Comparison of ENCODE assay signal across 6 cellular contexts in the genomic region with DNA sequence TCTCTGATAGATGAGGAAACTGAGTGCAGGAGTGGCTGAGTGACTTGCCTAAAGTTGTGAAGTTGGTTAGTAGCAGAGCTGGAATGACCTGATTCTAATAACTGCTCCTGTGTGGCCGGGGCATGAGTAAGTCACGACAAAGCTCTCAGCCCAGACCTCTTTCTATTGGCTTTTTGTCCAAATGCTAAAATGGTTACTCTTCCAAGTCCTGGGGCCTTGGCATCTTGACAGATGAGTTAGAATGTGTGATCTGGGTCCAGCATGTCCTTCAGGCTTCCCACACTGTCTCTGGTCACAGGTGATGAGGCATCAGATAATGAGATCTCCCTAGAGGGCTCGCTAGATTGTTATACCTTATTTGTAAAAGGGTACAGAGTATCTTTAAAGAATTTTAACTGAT.
DNase-seq lines count a peak whose midpoint lies in the region; ATAC-seq and TF ChIP-seq lines count a peak whose summit lies in the region.
"Not testable (repeated sequence)": the region's sequence is repeated elsewhere in the genome, so short reads cannot be mapped to it uniquely, and the experiment has no call there.

No MANE protein-coding gene starts in this region.

- dilution Hi-C loops in mammary epithelial cell (cut with HindIII; ENCODE audit: low sequenced_read_pairs): not testable (repeated sequence)

- not testable (repeated sequence) for H3K9me2 ChIP-seq in PC-9 (ENCODE audit: insufficient read depth)

- H3K27ac ChIP-seq in PC-9; mammary epithelial cell (ENCODE audit: insufficient read depth, low read depth, low read length); mesenchymal stem cell (ENCODE audit: low read length, poor library complexity, severe bottlenecking): not testable (repeated sequence)

- not testable (repeated sequence) for H3K4me3 ChIP-seq in PC-9; mammary epithelial cell (replicated peaks in 1 of 3; ENCODE audit: insufficient read depth in 1 of 3, low read depth in 2 of 3, low read length in 3 of 3); mesenchymal stem cell (ENCODE audit: insufficient read depth in 1 of 2, low read depth in 1 of 2, low read length in 2 of 2)

- H2BK5ac ChIP-seq in mesenchymal stem cell (ENCODE audit: low read depth, low read length, poor library complexity, severe bottlenecking): not testable (repeated sequence)

- not testable (repeated sequence) for H3K79me2 ChIP-seq in PC-9 (ENCODE audit: low read depth); mammary epithelial cell (ENCODE audit: insufficient read depth, low read length)

- H3K36me3 ChIP-seq in PC-9 (ENCODE audit: low read depth); mammary epithelial cell (ENCODE audit: insufficient read depth, low read length); mesenchymal stem cell (ENCODE audit: control insufficient read depth in 1 of 2, insufficient read depth in 2 of 2, low read depth in 1 of 2, low read length in 2 of 2): not testable (repeated sequence)

- H3K14ac ChIP-seq in mesenchymal stem cell (ENCODE audit: low read length in 2 of 2): not testable (repeated sequence)

- H4K91ac ChIP-seq in mesenchymal stem cell (ENCODE audit: low read length): not testable (repeated sequence)

- ATAC-seq in esophagus mucosa: peak; percentile 92

- not testable (repeated sequence) for H3K18ac ChIP-seq in mesenchymal stem cell (ENCODE audit: low read depth in 1 of 2, low read length in 2 of 2)

- WGBS in mammary epithelial cell (ENCODE audit: low coverage, missing lambda C conversion rate): 0% methylated on average over 3 of the region's 3 CpGs
- WGBS in mesenchymal stem cell: 85% methylated on average over 2 of the region's 3 CpGs

- DNase-seq in G401 (ENCODE audit: low spot score): peak; percentile 10
- peak; percentile 5 for DNase-seq in HT1080 (ENCODE audit: low read depth)
- peak; percentile 26 to 52 for DNase-seq in PC-9
- peak; percentile 50 for DNase-seq in mammary epithelial cell
- not testable (repeated sequence) for DNase-seq in mesenchymal stem cell

- H3K23ac ChIP-seq in mesenchymal stem cell (ENCODE audit: low read length in 2 of 2): not testable (repeated sequence)

- CTCF ChIA-PET in PC-9 (lab: Charles Lee); mammary epithelial cell (lab: Charles Lee; ENCODE audit: low non-redundant PET): not testable (repeated sequence)

- 0 out of 2 replicates have a peak overlapping the region, but pooled peaks have one; percentile 9 for H2AFZ ChIP-seq in PC-9
- H2AFZ ChIP-seq in mammary epithelial cell (ENCODE audit: low read depth, low read length); mesenchymal stem cell (ENCODE audit: low read depth, low read length): not testable (repeated sequence)

- not testable (repeated sequence) for H3K4ac ChIP-seq in mesenchymal stem cell (ENCODE audit: low read depth in 1 of 2, low read length in 2 of 2)

- not testable (repeated sequence) for H3F3A ChIP-seq in PC-9 (ENCODE audit: insufficient read depth, low read depth)

- not testable (repeated sequence) for H3K79me1 ChIP-seq in mesenchymal stem cell (replicated peaks; ENCODE audit: low read length, poor library complexity, severe bottlenecking)

- H2BK12ac ChIP-seq in mesenchymal stem cell (ENCODE audit: low read length in 2 of 2): not testable (repeated sequence)

- BruUV-seq in PC-9 (replicated peaks; lab: Mats Ljungman, UMichigan); mammary epithelial cell (replicated peaks; lab: Mats Ljungman, UMichigan): not testable (repeated sequence)

- intact Hi-C loops in PC-9 (cut with micrococcal nuclease; ENCODE audit: unreplicated experiment); mammary epithelial cell (cut with micrococcal nuclease): not testable (repeated sequence)

- not testable (repeated sequence) for H2BK15ac ChIP-seq in mesenchymal stem cell (ENCODE audit: low read depth, poor library complexity, severe bottlenecking)

- not testable (repeated sequence) for H3K27me3 ChIP-seq in PC-9 (ENCODE audit: insufficient read depth, low read depth); mammary epithelial cell (ENCODE audit: insufficient read depth, low read length); mesenchymal stem cell (ENCODE audit: control insufficient read depth in 1 of 2, insufficient read depth in 1 of 2, low read length in 2 of 2)

- not testable (repeated sequence) for H2BK120ac ChIP-seq in mesenchymal stem cell (ENCODE audit: low read depth, low read length)

- not testable (repeated sequence) for H4K8ac ChIP-seq in mesenchymal stem cell (ENCODE audit: low read length)

- H3K4me1 ChIP-seq in PC-9 (replicated peaks; ENCODE audit: insufficient read depth): peaks cover 18% of the 10 kb centered on the region
- H3K4me1 ChIP-seq in mammary epithelial cell (ENCODE audit: insufficient read depth, low read length); mesenchymal stem cell (ENCODE audit: control insufficient read depth, insufficient read depth, low read depth, low read length): not testable (repeated sequence)

- H3K4me2 ChIP-seq in PC-9; mammary epithelial cell (ENCODE audit: insufficient read depth, low read depth, low read length); mesenchymal stem cell (ENCODE audit: low read length, poor library complexity, severe bottlenecking): not testable (repeated sequence)

- in situ Hi-C loops in G401 (cut with HindIII; ENCODE audit: low sequenced_read_pairs); mammary epithelial cell (cut with MboI; ENCODE audit: low sequenced_read_pairs in 2 of 2): not testable (repeated sequence)

- TF ChIP-seq CTCF in PC-9 (conservative IDR thresholded peaks at IDR 0.05); mammary epithelial cell (conservative IDR thresholded peaks at IDR 0.05 in 1 of 2, IDR thresholded peaks at IDR 0.05 in 1 of 2; ENCODE audit: extremely low read depth in 1 of 2, insufficient read depth in 1 of 2, low read depth in 1 of 2, low read length in 2 of 2): not testable (repeated sequence)

- H3K9ac ChIP-seq in mammary epithelial cell (ENCODE audit: insufficient read depth, low read length); mesenchymal stem cell (ENCODE audit: low read length): not testable (repeated sequence)

- POLR2A ChIA-PET in PC-9 (lab: Charles Lee; ENCODE audit: unreplicated experiment): not testable (repeated sequence)

- peak overlapping the region; percentile 32 for H2AK5ac ChIP-seq in mesenchymal stem cell (ENCODE audit: low read length, severe bottlenecking)

- not testable (repeated sequence) for H3K9me3 ChIP-seq in PC-9 (ENCODE audit: insufficient read depth, low read depth); mammary epithelial cell (replicated peaks; ENCODE audit: insufficient read depth, low read length); mesenchymal stem cell (ENCODE audit: control insufficient read depth, low read length)

- not testable (repeated sequence) for H4K20me1 ChIP-seq in PC-9 (ENCODE audit: insufficient read depth); mammary epithelial cell (ENCODE audit: insufficient read depth, low read length)
